ENCODE assay signal across 17 cellular contexts in genomic region chr14:68927089-68927488, GRCh38.
DNase-seq lines count a peak whose midpoint lies in the region; ATAC-seq and TF ChIP-seq lines count a peak whose summit lies in the region.
"Had no signal": no experiment of that assay in that cellular context is flagged by ENCODE, and none has a peak within 500 bp of the region (broad histone marks: within the 10 kb centered on the region; RNA-seq: fewer than 3 reads in every experiment).

No MANE protein-coding gene starts in this region.

- no peaks in the 10 kb centered on the region for H3K27me3 ChIP-seq in muscle layer of duodenum (ENCODE audit: low read depth, low read length)
- H3K27me3 ChIP-seq in tibial artery = no peaks in the 10 kb centered on the region
- H3K27me3 ChIP-seq: BLaER1 had no signal

- peaks cover 90% of the 10 kb centered on the region for H3K4me1 Mint-ChIP-seq in activated naive CD4-positive, alpha-beta T cell treated with anti-CD3 and anti-CD28 coated beads, Interleukin-2, amount 50 U/mL, for 24 hours
- peaks cover 62% of the 10 kb centered on the region for H3K4me1 Mint-ChIP-seq in activated naive CD8-positive, alpha-beta T cell treated with anti-CD3 and anti-CD28 coated beads, Interleukin-2, amount 50 U/mL, for 24 hours

- peaks cover 2 to 78% of the 10 kb centered on the region in 2 donors for H3K4me1 ChIP-seq in muscle layer of duodenum (ENCODE audit: control insufficient read depth in 1 of 2, insufficient read depth in 2 of 2, low read length in 2 of 2)
- H3K4me1 ChIP-seq in tibial artery = peaks cover 0 to 97% (median 83%) of the 10 kb centered on the region in 4 donors

- peaks cover 22% of the 10 kb centered on the region for H3K36me3 Mint-ChIP-seq in activated naive CD4-positive, alpha-beta T cell treated with anti-CD3 and anti-CD28 coated beads, Interleukin-2, amount 50 U/mL, for 24 hours
- H3K36me3 Mint-ChIP-seq in activated naive CD8-positive, alpha-beta T cell treated with anti-CD3 and anti-CD28 coated beads, Interleukin-2, amount 50 U/mL, for 24 hours (ENCODE audit: low read depth) = peaks cover 46% of the 10 kb centered on the region

- ATAC-seq in activated naive CD8-positive, alpha-beta T cell treated with anti-CD3 and anti-CD28 coated beads, Interleukin-2, amount 50 U/mL, for 24 hours = no peak
- ATAC-seq in HG03159 (IDR thresholded peaks at IDR 0.05; ENCODE audit: unreplicated experiment) = no peak

- peaks cover 0 to 3% of the 10 kb centered on the region in 2 donors for H3K9me3 ChIP-seq in muscle layer of duodenum (ENCODE audit: control insufficient read depth in 1 of 2, low read length in 2 of 2)
- H3K9me3 ChIP-seq in tibial artery = no peaks in the 10 kb centered on the region

- peak overlapping the region; percentile 14 for H3K27ac ChIP-seq in muscle layer of duodenum (ENCODE audit: low read length)
- peak overlapping the region; percentile 97 to 100 for H3K27ac ChIP-seq in tibial artery
- H3K27ac ChIP-seq: BLaER1 had no signal

- intact Hi-C loops in tibial artery (cut with DNase I; ENCODE audit: low total_unique reads) = no loop called here

- no peaks in the 10 kb centered on the region for H3K9me3 Mint-ChIP-seq in activated naive CD4-positive, alpha-beta T cell treated with anti-CD3 and anti-CD28 coated beads, Interleukin-2, amount 50 U/mL, for 24 hours
- H3K9me3 Mint-ChIP-seq in activated naive CD8-positive, alpha-beta T cell treated with anti-CD3 and anti-CD28 coated beads, Interleukin-2, amount 50 U/mL, for 24 hours = peaks cover 15% of the 10 kb centered on the region

- peak overlapping the region; percentile 69 for H3K27ac Mint-ChIP-seq in activated naive CD4-positive, alpha-beta T cell treated with anti-CD3 and anti-CD28 coated beads, Interleukin-2, amount 50 U/mL, for 24 hours
- H3K27ac Mint-ChIP-seq in activated naive CD8-positive, alpha-beta T cell treated with anti-CD3 and anti-CD28 coated beads, Interleukin-2, amount 50 U/mL, for 24 hours = peak overlapping the region; percentile 43

- peaks cover 0 to 8% of the 10 kb centered on the region in 2 donors for H3K36me3 ChIP-seq in muscle layer of duodenum (ENCODE audit: control insufficient read depth in 1 of 2, insufficient read depth in 2 of 2, low read length in 2 of 2)
- H3K36me3 ChIP-seq in tibial artery = peaks cover 0 to 20% (median 12%) of the 10 kb centered on the region in 3 donors

- DNase-seq in activated naive CD4-positive, alpha-beta T cell treated with anti-CD3 and anti-CD28 coated beads, Interleukin-2, amount 50 U/mL, for 16 hours = no peak
- DNase-seq in activated naive CD8-positive, alpha-beta T cell treated with anti-CD3 and anti-CD28 coated beads, Interleukin-2, amount 50 U/mL, for 24 hours = no peak
- DNase-seq in tibial artery = no peak
- no peak for DNase-seq in DMS53 treated with DMSO at 0.1 percent for 48 hours (lab: John Stamatoyannopoulos, UW; ENCODE audit: unreplicated experiment)
- no peak for DNase-seq in cortex of kidney (lab: John Stamatoyannopoulos, UW)
- DNase-seq: activated CD4-positive, alpha-beta T cell treated with anti-CD3 and anti-CD28 coated beads for 4 hours; foreskin melanocyte; hypothalamus; KBM-7; NCI-H1694 treated with DMSO at 0.1 percent for 48 hours; SHP77; stimulated activated CD4-positive, alpha-beta T cell treated with anti-CD3 and anti-CD28 coated beads, Interleukin-2, amount 100 ng/mL, for 24 hours; stimulated activated naive CD4-positive, alpha-beta T cell had no signal

- H3K27me3 Mint-ChIP-seq in activated naive CD4-positive, alpha-beta T cell treated with anti-CD3 and anti-CD28 coated beads, Interleukin-2, amount 50 U/mL, for 24 hours = no peaks in the 10 kb centered on the region
- no peaks in the 10 kb centered on the region for H3K27me3 Mint-ChIP-seq in activated naive CD8-positive, alpha-beta T cell treated with anti-CD3 and anti-CD28 coated beads, Interleukin-2, amount 50 U/mL, for 24 hours

- no peak overlapping the region for H3K4me3 Mint-ChIP-seq in activated naive CD4-positive, alpha-beta T cell treated with anti-CD3 and anti-CD28 coated beads, Interleukin-2, amount 50 U/mL, for 24 hours
- H3K4me3 Mint-ChIP-seq in activated naive CD8-positive, alpha-beta T cell treated with anti-CD3 and anti-CD28 coated beads, Interleukin-2, amount 50 U/mL, for 24 hours = no peak overlapping the region

- TF ChIP-seq CTCF in tibial artery (IDR thresholded peaks at IDR 0.05) = no peak

- H3K4me3 ChIP-seq in muscle layer of duodenum (ENCODE audit: low read depth in 1 of 2, low read length in 2 of 2) (no peak overlapping the region), tibial artery (no peak overlapping the region)
- H3K4me3 ChIP-seq: BLaER1 had no signal
